In genomic region chr14:90758028-90758889, GRCh38 we compare ENCODE assay signal across 1 cellular context.
TF ChIP-seq lines count a peak whose summit lies in the region.

No MANE protein-coding gene starts in this region.

TF ChIP-seq in Ishikawa, 13 proteins besides CTCF, POLR2A, EP300 and RAD21 (continued from another document):
- TF ChIP-seq CREB1 (IDR thresholded peaks at IDR 0.05; ENCODE audit: low read depth), result no peak
